25 cellular contexts compared by ENCODE assay signal in the genomic region with DNA sequence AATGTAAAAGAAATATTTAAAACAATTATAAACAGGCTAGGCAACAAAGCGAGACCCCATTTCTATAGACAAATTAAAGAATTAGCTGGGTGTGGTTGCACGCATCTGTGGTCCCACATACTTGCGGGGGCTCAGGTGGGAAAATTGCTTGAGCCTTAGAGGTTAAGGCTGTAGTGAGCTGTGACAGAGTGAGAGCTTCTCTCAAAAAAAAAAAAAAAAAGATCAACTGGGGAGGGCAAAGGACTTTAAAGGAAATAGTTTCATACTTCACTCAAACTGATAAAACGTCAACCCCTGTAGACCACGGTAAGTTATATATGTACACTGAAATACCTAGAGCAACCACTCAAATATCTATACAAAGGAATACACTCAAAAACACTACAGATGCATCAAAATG. TPM values are rescaled to one million over a fixed set of nuclear protein-coding genes. Genes with fewer than 3 reads are reported as not detected.
DNase-seq lines count a peak whose midpoint lies in the region; ATAC-seq and FAIRE-seq lines count a peak whose summit lies in the region.
"Had no signal": no experiment of that assay in that cellular context is flagged by ENCODE, and none has a peak within 500 bp of the region (broad histone marks: within the 10 kb centered on the region; RNA-seq: fewer than 3 reads in every experiment).

No MANE protein-coding gene starts in this region.

- ATAC-seq in activated naive CD8-positive, alpha-beta T cell treated with anti-CD3 and anti-CD28 coated beads, Interleukin-2, amount 10 ng/mL, durations not matched to agents 7 days and 5 days (ENCODE audit: low read depth): peak; percentile 74
- ATAC-seq in stimulated activated naive CD8-positive, alpha-beta T cell treated with anti-CD3 and anti-CD28 coated beads, Interleukin-15, amount 100 ng/mL, for 72 hours: peak; percentile 66
- no peak for ATAC-seq in GM18867 (IDR thresholded peaks at IDR 0.05; ENCODE audit: unreplicated experiment)
- ATAC-seq: GM23338, left ventricle myocardium superior, right cardiac atrium had no signal

- POLR2A ChIA-PET in activated naive CD8-positive, alpha-beta T cell treated with anti-CD3 and anti-CD28 coated beads, Interleukin-2, amount 10 ng/mL, durations not matched to agents 7 days and 5 days (lab: Charles Lee): interaction anchor here (0.6 to 3.1 kb wide), 5 partner anchors 18 to 78 kb away, joined by 3 to 22 read pairs (median 5); a partner anchor contains a TSS

- peaks cover 89% of the 10 kb centered on the region for H3K4me1 Mint-ChIP-seq in activated naive CD4-positive, alpha-beta T cell treated with anti-CD3 and anti-CD28 coated beads, Interleukin-2, amount 50 U/mL, for 24 hours
- peaks cover 50% of the 10 kb centered on the region for H3K4me1 Mint-ChIP-seq in T-helper 1 cell treated with Interleukin-12 subunit alpha and Interleukin-12 subunit beta and Interleukin-4 antibody, amounts not matched to agents 30 μg/mL and 1 μg/mL, for 36 hours (ENCODE audit: low read depth)
- H3K4me1 Mint-ChIP-seq in activated naive CD8-positive, alpha-beta T cell treated with anti-CD3 and anti-CD28 coated beads, Interleukin-2, amount 10 ng/mL, durations not matched to agents 7 days and 5 days: peaks cover 49% of the 10 kb centered on the region
- peaks cover 86% of the 10 kb centered on the region for H3K4me1 Mint-ChIP-seq in stimulated activated naive CD8-positive, alpha-beta T cell treated with anti-CD3 and anti-CD28 coated beads, Interleukin-15, amount 100 ng/mL, for 72 hours
- H3K4me1 Mint-ChIP-seq: GM23338, mesothelial cell of epicardium, nephron progenitor cell had no signal

- peaks cover 12% of the 10 kb centered on the region for H3K36me3 Mint-ChIP-seq in activated naive CD4-positive, alpha-beta T cell treated with anti-CD3 and anti-CD28 coated beads, Interleukin-2, amount 50 U/mL, for 24 hours
- H3K36me3 Mint-ChIP-seq in T-helper 1 cell treated with Interleukin-12 subunit alpha and Interleukin-12 subunit beta and Interleukin-4 antibody, amounts not matched to agents 30 μg/mL and 1 μg/mL, for 36 hours (ENCODE audit: low read depth): peaks cover 22% of the 10 kb centered on the region
- H3K36me3 Mint-ChIP-seq in activated naive CD8-positive, alpha-beta T cell treated with anti-CD3 and anti-CD28 coated beads, Interleukin-2, amount 10 ng/mL, durations not matched to agents 7 days and 5 days: peaks cover 29% of the 10 kb centered on the region
- H3K36me3 Mint-ChIP-seq: mesothelial cell of epicardium had no signal

- no peak for FAIRE-seq in urothelium cell line (lab: Jason Lieb, UNC)

- H3K4me3 Mint-ChIP-seq in activated naive CD4-positive, alpha-beta T cell treated with anti-CD3 and anti-CD28 coated beads, Interleukin-2, amount 50 U/mL, for 24 hours: peak overlapping the region; percentile 66
- peak overlapping the region; percentile 52 for H3K4me3 Mint-ChIP-seq in T-helper 1 cell treated with Interleukin-12 subunit alpha and Interleukin-12 subunit beta and Interleukin-4 antibody, amounts not matched to agents 30 μg/mL and 1 μg/mL, for 36 hours
- H3K4me3 Mint-ChIP-seq in activated naive CD8-positive, alpha-beta T cell treated with anti-CD3 and anti-CD28 coated beads, Interleukin-2, amount 10 ng/mL, durations not matched to agents 7 days and 5 days: peak overlapping the region; percentile 46
- peak overlapping the region; percentile 67 to 74 for H3K4me3 Mint-ChIP-seq in stimulated activated naive CD8-positive, alpha-beta T cell treated with anti-CD3 and anti-CD28 coated beads, Interleukin-15, amount 100 ng/mL, for 72 hours
- H3K4me3 Mint-ChIP-seq: dendritic cell treated with granulocyte-macrophage colony-stimulating factor and Interleukin-4, amounts not matched to agents 40 ng/mL and 50 ng/mL, for 4 days; GM23338; mesothelial cell of epicardium; nephron progenitor cell had no signal

- peak overlapping the region; percentile 91 for H3K27ac Mint-ChIP-seq in activated naive CD4-positive, alpha-beta T cell treated with anti-CD3 and anti-CD28 coated beads, Interleukin-2, amount 50 U/mL, for 24 hours
- peak overlapping the region; percentile 74 for H3K27ac Mint-ChIP-seq in T-helper 1 cell treated with Interleukin-12 subunit alpha and Interleukin-12 subunit beta and Interleukin-4 antibody, amounts not matched to agents 30 μg/mL and 1 μg/mL, for 36 hours
- H3K27ac Mint-ChIP-seq in activated naive CD8-positive, alpha-beta T cell treated with anti-CD3 and anti-CD28 coated beads, Interleukin-2, amount 10 ng/mL, durations not matched to agents 7 days and 5 days: peak overlapping the region; percentile 92
- H3K27ac Mint-ChIP-seq in stimulated activated naive CD8-positive, alpha-beta T cell treated with anti-CD3 and anti-CD28 coated beads, Interleukin-15, amount 100 ng/mL, for 72 hours: peak overlapping the region; percentile 89 to 92
- H3K27ac Mint-ChIP-seq: dendritic cell treated with granulocyte-macrophage colony-stimulating factor and Interleukin-4, amounts not matched to agents 40 ng/mL and 50 ng/mL, for 4 days; GM23338; mesothelial cell of epicardium; nephron progenitor cell had no signal

- no peaks in the 10 kb centered on the region for H3K27me3 Mint-ChIP-seq in activated naive CD4-positive, alpha-beta T cell treated with anti-CD3 and anti-CD28 coated beads, Interleukin-2, amount 50 U/mL, for 24 hours
- H3K27me3 Mint-ChIP-seq in T-helper 1 cell treated with Interleukin-12 subunit alpha and Interleukin-12 subunit beta and Interleukin-4 antibody, amounts not matched to agents 30 μg/mL and 1 μg/mL, for 36 hours (ENCODE audit: low read depth): no peaks in the 10 kb centered on the region
- H3K27me3 Mint-ChIP-seq in activated naive CD8-positive, alpha-beta T cell treated with anti-CD3 and anti-CD28 coated beads, Interleukin-2, amount 10 ng/mL, durations not matched to agents 7 days and 5 days: no peaks in the 10 kb centered on the region
- no peaks in the 10 kb centered on the region for H3K27me3 Mint-ChIP-seq in stimulated activated naive CD8-positive, alpha-beta T cell treated with anti-CD3 and anti-CD28 coated beads, Interleukin-15, amount 100 ng/mL, for 72 hours
- H3K27me3 Mint-ChIP-seq: dendritic cell treated with granulocyte-macrophage colony-stimulating factor and Interleukin-4, amounts not matched to agents 40 ng/mL and 50 ng/mL, for 4 days had no signal

- no peak for DNase-seq in activated naive CD4-positive, alpha-beta T cell treated with anti-CD3 and anti-CD28 coated beads, Interleukin-2, amount 50 U/mL, for 16 hours
- peak; percentile 36 for DNase-seq in activated naive CD8-positive, alpha-beta T cell treated with anti-CD3 and anti-CD28 coated beads, Interleukin-2, amount 10 ng/mL, durations not matched to agents 7 days and 5 days
- peak in 1 of 2 donors; percentile 35 for DNase-seq in stimulated activated naive CD8-positive, alpha-beta T cell treated with anti-CD3 and anti-CD28 coated beads, Interleukin-15, amount 100 ng/mL, for 72 hours
- DNase-seq in NCI-H2107 treated with DMSO at 0.1 percent for 48 hours (lab: John Stamatoyannopoulos, UW; ENCODE audit: unreplicated experiment) (no peak), urothelium cell line (ENCODE audit: low spot score) (no peak)
- DNase-seq: activated CD4-positive, alpha-beta T cell treated with anti-CD3 and anti-CD28 coated beads, Interleukin-2, amount 50 U/mL, for 4 hours; DMS 273 treated with DMSO at 0.1 percent for 48 hours; islet precursor cell; left ventricle myocardium superior; NCI-H1105; NCI-H2029 treated with DMSO at 0.1 percent for 48 hours; NCI-H345; NCI-H748 treated with DMSO at 0.1 percent for 48 hours; nephron progenitor cell; right cardiac atrium; RPMI8226; stimulated activated CD4-positive, alpha-beta T cell treated with anti-CD3 and anti-CD28 coated beads, Interleukin-4, amount 100 ng/mL, for 24 hours; stimulated activated naive CD4-positive, alpha-beta T cell treated with Interleukin-2 at 50 U/mL for 16 hours; tibial artery had no signal

- H3K9me3 Mint-ChIP-seq in activated naive CD4-positive, alpha-beta T cell treated with anti-CD3 and anti-CD28 coated beads, Interleukin-2, amount 50 U/mL, for 24 hours: no peaks in the 10 kb centered on the region
- H3K9me3 Mint-ChIP-seq in T-helper 1 cell treated with Interleukin-12 subunit alpha and Interleukin-12 subunit beta and Interleukin-4 antibody, amounts not matched to agents 30 μg/mL and 1 μg/mL, for 36 hours: no peaks in the 10 kb centered on the region
- no peaks in the 10 kb centered on the region for H3K9me3 Mint-ChIP-seq in activated naive CD8-positive, alpha-beta T cell treated with anti-CD3 and anti-CD28 coated beads, Interleukin-2, amount 10 ng/mL, durations not matched to agents 7 days and 5 days
- H3K9me3 Mint-ChIP-seq in stimulated activated naive CD8-positive, alpha-beta T cell treated with anti-CD3 and anti-CD28 coated beads, Interleukin-15, amount 100 ng/mL, for 72 hours: peaks cover 0 to 3% of the 10 kb centered on the region in 2 donors
- H3K9me3 Mint-ChIP-seq: dendritic cell treated with granulocyte-macrophage colony-stimulating factor and Interleukin-4, amounts not matched to agents 40 ng/mL and 50 ng/mL, for 4 days; GM23338; mesothelial cell of epicardium; nephron progenitor cell had no signal

RNA-seq across cellular contexts. Expression of a gene that starts 37.5 kb away (rescaled TPM):
- total RNA-seq in activated naive CD8-positive, alpha-beta T cell treated with anti-CD3 and anti-CD28 coated beads, Interleukin-2, amount 10 ng/mL, durations not matched to agents 7 days and 5 days: 100 to 1,000 TPM; 124 to 152 TPM
